11 cellular contexts compared by ENCODE assay signal in genomic region chr13:38180670-38181069, GRCh38.
DNase-seq lines count a peak whose midpoint lies in the region; ATAC-seq and TF ChIP-seq lines count a peak whose summit lies in the region.
"Had no signal": no experiment of that assay in that cellular context is flagged by ENCODE, and none has a peak within 500 bp of the region (broad histone marks: within the 10 kb centered on the region; RNA-seq: fewer than 3 reads in every experiment).

No MANE protein-coding gene starts in this region.

- H3K9me3 ChIP-seq in CD8-positive, alpha-beta T cell (ENCODE audit: low read length): no peaks in the 10 kb centered on the region
- H3K9me3 ChIP-seq: ascending aorta, tibial artery had no signal

- CTCF ChIA-PET in CD8-positive, alpha-beta T cell (lab: Charles Lee): no interaction called here

- H3K4me1 Mint-ChIP-seq in CD8-positive, alpha-beta T cell (ENCODE audit: low read depth): peaks cover 7% of the 10 kb centered on the region
- peaks cover 8% of the 10 kb centered on the region for H3K4me1 Mint-ChIP-seq in progenitor cell of endocrine pancreas (ENCODE audit: low read depth)

- POLR2A ChIA-PET in CD8-positive, alpha-beta T cell (lab: Charles Lee): no interaction called here

- H3K27ac Mint-ChIP-seq in CD8-positive, alpha-beta T cell: no peak overlapping the region
- no peak overlapping the region for H3K27ac Mint-ChIP-seq in progenitor cell of endocrine pancreas

- TF ChIP-seq CTCF in CD8-positive, alpha-beta T cell (IDR thresholded peaks at IDR 0.05): no peak
- TF ChIP-seq CTCF in choroid plexus epithelial cell (conservative IDR thresholded peaks at IDR 0.05; ENCODE audit: low read depth, low read length) (no peak), progenitor cell of endocrine pancreas (IDR thresholded peaks at IDR 0.05; ENCODE audit: unreplicated experiment) (no peak), dorsolateral prefrontal cortex (IDR thresholded peaks at IDR 0.05 in 54 of 56, conservative IDR thresholded peaks at IDR 0.05 in 2 of 56; ENCODE audit: low read depth in 1 of 56, partially characterized antibody in 56 of 56) (no peak)

- no peaks in the 10 kb centered on the region for H3K4me1 ChIP-seq in CD8-positive, alpha-beta T cell (ENCODE audit: insufficient read depth, low read length)
- H3K4me1 ChIP-seq: ascending aorta, tibial artery had no signal

- no peaks in the 10 kb centered on the region for H3K36me3 Mint-ChIP-seq in CD8-positive, alpha-beta T cell
- no peaks in the 10 kb centered on the region for H3K36me3 Mint-ChIP-seq in progenitor cell of endocrine pancreas (ENCODE audit: insufficient read depth)

- no peaks in the 10 kb centered on the region for H3K27me3 ChIP-seq in CD8-positive, alpha-beta T cell (ENCODE audit: insufficient read depth, low read length)
- H3K27me3 ChIP-seq in dorsolateral prefrontal cortex: no peaks in the 10 kb centered on the region
- H3K27me3 ChIP-seq: ascending aorta, tibial artery had no signal

- no peaks in the 10 kb centered on the region for H3K36me3 ChIP-seq in CD8-positive, alpha-beta T cell (ENCODE audit: insufficient read depth, low read length)
- H3K36me3 ChIP-seq: ascending aorta, tibial artery had no signal

- no peaks in the 10 kb centered on the region for H3K27me3 Mint-ChIP-seq in CD8-positive, alpha-beta T cell (ENCODE audit: low read depth)
- H3K27me3 Mint-ChIP-seq in progenitor cell of endocrine pancreas: no peaks in the 10 kb centered on the region

- H3K4me3 Mint-ChIP-seq in CD8-positive, alpha-beta T cell: peak overlapping the region; percentile 70
- H3K4me3 Mint-ChIP-seq in progenitor cell of endocrine pancreas (ENCODE audit: low read depth): no peak overlapping the region

- ATAC-seq in CD8-positive, alpha-beta T cell: no peak
- peak; percentile 64 for ATAC-seq in GM19351 (IDR thresholded peaks at IDR 0.05; ENCODE audit: unreplicated experiment)
- peak; percentile 67 for ATAC-seq in HG03354 (IDR thresholded peaks at IDR 0.05; ENCODE audit: poor library complexity, severe bottlenecking, unreplicated experiment)
- ATAC-seq in activated CD4-positive, CD25-positive, alpha-beta regulatory T cell treated with anti-CD3 and anti-CD28 coated beads, Interleukin-2, amount 50 U/mL, for 24 hours: no peak

- intact Hi-C loops in CD8-positive, alpha-beta T cell (cut with DNase I, micrococcal nuclease): no loop called here
- intact Hi-C loops in dorsolateral prefrontal cortex (cut with DNase I): no loop called here

- H3K27ac ChIP-seq in CD8-positive, alpha-beta T cell (ENCODE audit: low read depth, low read length): no peak overlapping the region
- no peak overlapping the region for H3K27ac ChIP-seq in dorsolateral prefrontal cortex
- H3K27ac ChIP-seq: ascending aorta, tibial artery had no signal

- no peak for DNase-seq in CD8-positive, alpha-beta T cell
- DNase-seq in choroid plexus epithelial cell (ENCODE audit: low read depth) (peak; percentile 9), progenitor cell of endocrine pancreas (ENCODE audit: low spot score, unreplicated experiment) (no peak), dorsolateral prefrontal cortex (no peak), NCI-H1417 treated with DMSO at 0.1 percent for 48 hours (lab: John Stamatoyannopoulos, UW) (no peak)
- DNase-seq: SHP77 treated with DMSO at 0.1 percent for 48 hours, tibial artery had no signal

- no peak overlapping the region for H3K4me3 ChIP-seq in CD8-positive, alpha-beta T cell (ENCODE audit: low read depth, low read length)
- H3K4me3 ChIP-seq in choroid plexus epithelial cell (ENCODE audit: low read depth, low read length): no peak overlapping the region
- H3K4me3 ChIP-seq in dorsolateral prefrontal cortex: peak overlapping the region in 18 of 59 donors; percentile 0 to 36 (median 6)
- H3K4me3 ChIP-seq: ascending aorta, tibial artery had no signal

- no peaks in the 10 kb centered on the region for H3K9me3 Mint-ChIP-seq in CD8-positive, alpha-beta T cell
- H3K9me3 Mint-ChIP-seq in progenitor cell of endocrine pancreas (ENCODE audit: low read depth): no peaks in the 10 kb centered on the region

Comparison
In these comparisons a context has a peak if more than half of its experiments do, and no peak if none do; other contexts are left out.
1. ATAC-seq: peak in GM19351 (single experiment) and HG03354 (single experiment); none in CD8-positive, alpha-beta T cell (single experiment) and activated CD4-positive, CD25-positive, alpha-beta regulatory T cell treated with anti-CD3 and anti-CD28 coated beads, Interleukin-2, amount 50 U/mL, for 24 hours (0 of 2).